In the genomic region with DNA sequence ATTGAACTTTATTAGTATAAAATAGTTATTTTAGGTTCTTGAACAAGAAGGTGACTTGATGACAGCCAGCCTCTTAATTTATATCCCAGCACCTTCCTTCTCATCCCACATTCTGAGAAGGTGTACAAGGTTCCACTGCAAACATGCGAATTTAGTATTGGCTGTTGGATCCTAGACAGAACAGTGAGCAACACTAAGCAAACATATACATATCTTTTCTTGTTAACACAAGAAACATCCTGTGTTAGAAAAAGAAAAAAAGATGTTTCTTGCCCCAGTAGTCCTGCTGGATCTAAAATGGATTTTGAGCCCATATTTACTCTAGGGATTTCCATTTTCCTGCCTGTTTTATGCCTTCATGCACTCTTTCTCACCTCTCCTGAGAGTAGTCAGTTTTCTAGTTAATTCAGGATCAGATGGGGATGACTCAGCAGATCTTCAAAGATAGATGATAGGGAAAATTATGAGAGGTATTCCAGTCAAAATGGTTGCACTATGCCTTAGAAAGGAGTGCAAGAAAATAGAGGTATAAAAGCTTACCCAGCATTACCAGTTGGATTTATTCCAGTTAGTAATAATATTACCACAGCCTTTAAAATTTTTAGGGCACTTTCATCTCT, we compare ENCODE assay signal across 27 cellular contexts.
DNase-seq lines count a peak whose midpoint lies in the region; ATAC-seq and TF ChIP-seq lines count a peak whose summit lies in the region.
"Had no signal": no experiment of that assay in that cellular context is flagged by ENCODE, and none has a peak within 500 bp of the region (broad histone marks: within the 10 kb centered on the region; RNA-seq: fewer than 3 reads in every experiment).

No MANE protein-coding gene starts in this region.

- in situ Hi-C loops in Caki2 (cut with HindIII; ENCODE audit: low pct_unique_long_range_greater_than_20kb, low sequenced_read_pairs), result no loop called here

- no peaks in the 10 kb centered on the region for H3K36me3 ChIP-seq in GM23338 (ENCODE audit: insufficient read depth)
- no peaks in the 10 kb centered on the region for H3K36me3 ChIP-seq in adipocyte (ENCODE audit: control insufficient read depth, insufficient read depth, low read length, severe bottlenecking)
- H3K36me3 ChIP-seq in testis (ENCODE audit: low read depth, missing control alignments), result no peaks in the 10 kb centered on the region
- H3K36me3 ChIP-seq in colonic mucosa, result no peaks in the 10 kb centered on the region

- no peak overlapping the region for H3K4me2 ChIP-seq in GM23338

- H3F3A ChIP-seq in GM23338 (replicated peaks; ENCODE audit: low read depth), result no peaks in the 10 kb centered on the region

- intact Hi-C loops in testis (cut with DNase I; ENCODE audit: low total_unique reads) (no loop called here), colonic mucosa (cut with DNase I) (no loop called here)

- H3K9me2 ChIP-seq in GM23338 (ENCODE audit: insufficient read depth), result peaks cover 7% of the 10 kb centered on the region

- H3K27ac ChIP-seq in GM23338 (ENCODE audit: low read depth) (no peak overlapping the region), testis (no peak overlapping the region), colonic mucosa (no peak overlapping the region), caudate nucleus (ENCODE audit: low read depth, low read length) (no peak overlapping the region)
- H3K27ac ChIP-seq: body of pancreas had no signal

- H3K4me3 ChIP-seq in GM23338 (no peak overlapping the region), adipocyte (ENCODE audit: low read length) (no peak overlapping the region), fibroblast of villous mesenchyme (ENCODE audit: low read depth, low read length) (no peak overlapping the region), testis (no peak overlapping the region), colonic mucosa (no peak overlapping the region)
- H3K4me3 ChIP-seq: body of pancreas had no signal

- TF ChIP-seq CTCF in GM23338 (conservative IDR thresholded peaks at IDR 0.05; ENCODE audit: low read depth in 2 of 2), result no peak
- no peak for TF ChIP-seq CTCF in fibroblast of villous mesenchyme (IDR thresholded peaks at IDR 0.05; ENCODE audit: insufficient read depth, low read depth, low read length)
- TF ChIP-seq CTCF in testis (IDR thresholded peaks at IDR 0.05), result no peak
- no peak for TF ChIP-seq CTCF in colonic mucosa (IDR thresholded peaks at IDR 0.05)

- no peak for TF ChIP-seq POLR2A in testis (IDR thresholded peaks at IDR 0.05)

- ATAC-seq in GM23338 (no peak), GM21825 (IDR thresholded peaks at IDR 0.05; ENCODE audit: unreplicated experiment) (no peak)
- ATAC-seq: body of pancreas, left colon, Panc1, sciatic nerve had no signal

- no peaks in the 10 kb centered on the region for H3K79me2 ChIP-seq in GM23338 (replicated peaks; ENCODE audit: insufficient read depth)

- 87 to 96% methylated on average over 1 of the region's 1 CpG for WGBS in testis, 2 donors

- DNase-seq in Caki2 (ENCODE audit: low read depth) (peak; percentile 28), GM23338 (ENCODE audit: low spot score) (no peak), adipocyte (ENCODE audit: low read depth) (peak; percentile 12), fibroblast of villous mesenchyme (ENCODE audit: low read depth) (peak; percentile 56), testis (no peak), colonic mucosa (no peak), caudate nucleus (lab: John Stamatoyannopoulos, UW) (no peak)
- DNase-seq: activated CD4-positive, alpha-beta T cell treated with anti-CD3 and anti-CD28 coated beads for 48 hours; activated effector memory CD4-positive, alpha-beta T cell treated with anti-CD3 and anti-CD28 coated beads, Interleukin-2, amount 50 U/mL, for 16 hours; activated naive CD8-positive, alpha-beta T cell treated with anti-CD3 and anti-CD28 coated beads for 36 hours; activated T-cell treated with anti-CD3 and anti-CD28 coated beads, Interleukin-2, amount 50 U/mL, for 1 hour; body of pancreas; effector memory CD4-positive, alpha-beta T cell; erythroblast; foreskin melanocyte; GDM1; KG1; left colon; NCI-H1417 treated with DMSO at 0.1 percent for 48 hours; NCI-H2081 treated with DMSO at 0.1 percent for 48 hours; NCI-H526; SHP77; stimulated activated naive CD4-positive, alpha-beta T cell treated with Interleukin-2 at 50 U/mL for 16 hours had no signal

- H3K4me1 ChIP-seq in GM23338 (ENCODE audit: insufficient read depth) (no peaks in the 10 kb centered on the region), adipocyte (ENCODE audit: control insufficient read depth, insufficient read depth, low read length) (no peaks in the 10 kb centered on the region), testis (peaks cover 5% of the 10 kb centered on the region), colonic mucosa (no peaks in the 10 kb centered on the region)
- H3K4me1 ChIP-seq: body of pancreas had no signal

- H4K20me1 ChIP-seq in GM23338 (replicated peaks; ENCODE audit: insufficient read depth), result no peaks in the 10 kb centered on the region

- H3K27me3 ChIP-seq in GM23338 (ENCODE audit: insufficient read depth) (no peaks in the 10 kb centered on the region), adipocyte (replicated peaks; ENCODE audit: control insufficient read depth, insufficient read depth, low read length) (no peaks in the 10 kb centered on the region), testis (no peaks in the 10 kb centered on the region), colonic mucosa (no peaks in the 10 kb centered on the region)
- H3K27me3 ChIP-seq: body of pancreas had no signal

- H3K27ac Mint-ChIP-seq in GM23338, result no peak overlapping the region
- H3K27ac Mint-ChIP-seq: activated naive CD8-positive, alpha-beta T cell treated with anti-CD3 and anti-CD28 coated beads for 36 hours; memory B cell had no signal

- no peak overlapping the region for H3K4me3 Mint-ChIP-seq in GM23338
- H3K4me3 Mint-ChIP-seq: activated naive CD8-positive, alpha-beta T cell treated with anti-CD3 and anti-CD28 coated beads for 36 hours; memory B cell had no signal

- H3K36me3 Mint-ChIP-seq in GM23338 (ENCODE audit: low read depth), result no peaks in the 10 kb centered on the region
- H3K36me3 Mint-ChIP-seq: activated naive CD8-positive, alpha-beta T cell treated with anti-CD3 and anti-CD28 coated beads for 36 hours; memory B cell had no signal

- H3K9me3 ChIP-seq in adipocyte (ENCODE audit: control insufficient read depth, low read length), result no peaks in the 10 kb centered on the region
- no peaks in the 10 kb centered on the region for H3K9me3 ChIP-seq in testis
- no peaks in the 10 kb centered on the region for H3K9me3 ChIP-seq in colonic mucosa
- H3K9me3 ChIP-seq: body of pancreas had no signal

- H3K27me3 Mint-ChIP-seq in GM23338 (ENCODE audit: insufficient read depth, low read depth, poor library complexity), result peaks cover 2% of the 10 kb centered on the region
- H3K27me3 Mint-ChIP-seq: activated naive CD8-positive, alpha-beta T cell treated with anti-CD3 and anti-CD28 coated beads for 36 hours; memory B cell had no signal

- no peak overlapping the region for H3K9ac ChIP-seq in adipocyte (ENCODE audit: low read length)
- H3K9ac ChIP-seq in colonic mucosa (ENCODE audit: low read depth in 2 of 2, low read length in 2 of 2), result no peak overlapping the region

- H3K9me3 Mint-ChIP-seq in GM23338, result no peaks in the 10 kb centered on the region
- H3K9me3 Mint-ChIP-seq: activated naive CD8-positive, alpha-beta T cell treated with anti-CD3 and anti-CD28 coated beads for 36 hours had no signal

- 0 out of 2 replicates have a peak overlapping the region, but pooled peaks have one; percentile 47 for H2AFZ ChIP-seq in GM23338

- H3K4me1 Mint-ChIP-seq in GM23338, result no peaks in the 10 kb centered on the region
- H3K4me1 Mint-ChIP-seq: activated naive CD8-positive, alpha-beta T cell treated with anti-CD3 and anti-CD28 coated beads for 36 hours; memory B cell had no signal

TF ChIP-seq in GM23338, 12 proteins besides CTCF, POLR2A, EP300 and RAD21 (continues in another document):
- no peak for TF ChIP-seq STAT1 (IDR thresholded peaks at IDR 0.05; ENCODE audit: unreplicated experiment)
- no peak for TF ChIP-seq ZNF331 (CRISPR knock-in tag; IDR thresholded peaks at IDR 0.05; ENCODE audit: low read depth)
- TF ChIP-seq JUNB (IDR thresholded peaks at IDR 0.05; ENCODE audit: unreplicated experiment), result no peak

Comparison
In these comparisons a context has a peak if more than half of its experiments do, and no peak if none do; other contexts are left out.
1. DNase-seq: peak in Caki2 (single experiment), adipocyte (single experiment) and fibroblast of villous mesenchyme (single experiment); none in GM23338 (single experiment), testis (single experiment), colonic mucosa (single experiment) and caudate nucleus (0 of 61).